Comparison of ENCODE assay signal across 8 cellular contexts in genomic region chr12:117155278-117156060, GRCh38. TPM values are rescaled to one million over a fixed set of nuclear protein-coding genes. Genes with fewer than 3 reads are reported as not detected.
DNase-seq lines count a peak whose midpoint lies in the region; ATAC-seq and TF ChIP-seq lines count a peak whose summit lies in the region.

No MANE protein-coding gene starts in this region.

- POLR2A ChIA-PET in PC-9 (lab: Charles Lee; ENCODE audit: unreplicated experiment), result no interaction called here

- no peaks in the 10 kb centered on the region for H3K79me2 ChIP-seq in PC-9 (ENCODE audit: low read depth)

- no TSS peak for BruUV-seq in PC-9 (replicated peaks; lab: Mats Ljungman, UMichigan)

- peak; percentile 93 for TF ChIP-seq CTCF in PC-9 (conservative IDR thresholded peaks at IDR 0.05)

- H3F3A ChIP-seq in PC-9 (ENCODE audit: insufficient read depth, low read depth), result peaks cover 7% of the 10 kb centered on the region

- intact Hi-C loops in PC-9 (cut with micrococcal nuclease; ENCODE audit: unreplicated experiment), result no loop called here

- CTCF ChIA-PET in PC-9 (lab: Charles Lee), result no interaction called here

- H3K9me3 ChIP-seq in PC-9 (ENCODE audit: insufficient read depth, low read depth), result no peaks in the 10 kb centered on the region

- no peaks in the 10 kb centered on the region; the same call in 1 of the 2 replicates for H4K20me1 ChIP-seq in PC-9 (ENCODE audit: insufficient read depth)

- no peak overlapping the region for H3K4me3 ChIP-seq in PC-9

- H3K4me1 ChIP-seq in PC-9 (replicated peaks; ENCODE audit: insufficient read depth), result no peaks in the 10 kb centered on the region

- H3K9me2 ChIP-seq in PC-9 (ENCODE audit: insufficient read depth), result no peaks in the 10 kb centered on the region

- DNase-seq in AG08395 (ENCODE audit: low spot score) (peak; percentile 27), HPDE6-E6E7 (ENCODE audit: extremely low spot score) (peak; percentile 84), PC-9 (peak; percentile 66 to 74), glomerular visceral epithelial cell (ENCODE audit: extremely low spot score) (peak; percentile 72), renal cortical epithelial cell (ENCODE audit: low read depth) (peak; percentile 68), hippocampal formation (lab: John Stamatoyannopoulos, UW) (no peak)
- DNase-seq in activated T-helper 1 cell treated with anti-CD3 and anti-CD28 coated beads, Interleukin-2, amount 50 U/mL, for 16 hours (ENCODE audit: low read depth in 1 of 2, low spot score in 1 of 2), result peak; percentile 43 to 58

- peak; percentile 74 for ATAC-seq in GM19035 (IDR thresholded peaks at IDR 0.05; ENCODE audit: unreplicated experiment)

- H3K36me3 ChIP-seq in PC-9 (ENCODE audit: low read depth), result peaks cover 15% of the 10 kb centered on the region; the same call in 1 of the 2 replicates

- H2AFZ ChIP-seq in PC-9, result no peak overlapping the region

- H3K27ac ChIP-seq in PC-9, result no peak overlapping the region

- no peak overlapping the region for H3K4me2 ChIP-seq in PC-9

- no peaks in the 10 kb centered on the region for H3K27me3 ChIP-seq in PC-9 (ENCODE audit: insufficient read depth, low read depth)

RNA-seq across cellular contexts. Expression of gene FBXO21, which starts 34.8 kb away (rescaled TPM):
- total RNA-seq in PC-9 (2021) (31.4 and 32.4 TPM in 2 replicates), renal cortical epithelial cell (110 and 129 TPM in 2 replicates)

RNA-seq across cellular contexts. Expression of gene TESC, which starts 56.3 kb away (rescaled TPM):
- not detected in 2 replicates for total RNA-seq in PC-9 (2021)
- total RNA-seq in renal cortical epithelial cell, result 7.3 and 14.6 TPM in 2 replicates

Comparison
In these comparisons a context has a peak if more than half of its experiments do, and no peak if none do; other contexts are left out.
1. DNase-seq: peak in AG08395 (single experiment), HPDE6-E6E7 (single experiment), PC-9 (2 of 2), activated T-helper 1 cell treated with anti-CD3 and anti-CD28 coated beads, Interleukin-2, amount 50 U/mL, for 16 hours (2 of 2), glomerular visceral epithelial cell (single experiment) and renal cortical epithelial cell (single experiment); none in hippocampal formation (0 of 2).